ENCODE assay signal across 12 cellular contexts in genomic region chr16:54282923-54283734, GRCh38. TPM values are rescaled to one million over a fixed set of nuclear protein-coding genes. Genes with fewer than 3 reads are reported as not detected.
DNase-seq lines count a peak whose midpoint lies in the region; ATAC-seq and TF ChIP-seq lines count a peak whose summit lies in the region.
"Had no signal": no experiment of that assay in that cellular context is flagged by ENCODE, and none has a peak within 500 bp of the region (broad histone marks: within the 10 kb centered on the region; RNA-seq: fewer than 3 reads in every experiment).

No MANE protein-coding gene starts in this region.

- CTCF ChIA-PET in activated CD8-positive, alpha-beta memory T cell treated with anti-CD3 and anti-CD28 coated beads, Interleukin-2, amount 10 ng/mL, durations not matched to agents 7 days and 5 days (lab: Charles Lee): interaction anchor here (1.1 kb wide), 2 partner anchors 674 to 974 kb away, joined by 3 to 4 read pairs; no protein-coding TSS in a partner anchor

- peak overlapping the region; percentile 44 for H3K27ac Mint-ChIP-seq in activated CD8-positive, alpha-beta memory T cell treated with anti-CD3 and anti-CD28 coated beads, Interleukin-2, amount 10 ng/mL, durations not matched to agents 7 days and 5 days
- H3K27ac Mint-ChIP-seq: activated T-helper 17 cell treated with anti-CD3 and anti-CD28 coated beads, Interleukin-2, amount 50 U/mL, for 72 hours; memory B cell had no signal

- WGBS in prostate gland: 29% methylated on average over 37 of the region's 37 CpGs

- no peak for DNase-seq in activated CD8-positive, alpha-beta memory T cell treated with anti-CD3 and anti-CD28 coated beads, Interleukin-2, amount 10 ng/mL, durations not matched to agents 7 days and 5 days
- no peak for DNase-seq in activated CD8-positive, alpha-beta memory T cell treated with anti-CD3 and anti-CD28 coated beads, Interleukin-2, amount 50 U/mL, for 48 hours
- DNase-seq in NT2/D1 (ENCODE audit: low read depth, low spot score): no peak
- no peak for DNase-seq in fibroblast of the aortic adventitia (ENCODE audit: low read depth)
- DNase-seq in prostate gland (ENCODE audit: low spot score): no peak
- no peak for DNase-seq in DMS114 treated with DMSO at 0.1 percent for 48 hours (lab: John Stamatoyannopoulos, UW; ENCODE audit: unreplicated experiment)
- no peak for DNase-seq in superior temporal gyrus (ENCODE audit: extremely low spot score)
- no peak for DNase-seq in HuH-7 (ENCODE audit: low spot score)
- DNase-seq: NCI-H2081 treated with DMSO at 0.1 percent for 48 hours had no signal

- no peak for ATAC-seq in activated CD8-positive, alpha-beta memory T cell treated with anti-CD3 and anti-CD28 coated beads, Interleukin-2, amount 10 ng/mL, durations not matched to agents 7 days and 5 days

- H3K9me3 ChIP-seq in NT2/D1 (ENCODE audit: insufficient read depth, low read length) (no peaks in the 10 kb centered on the region), prostate gland (no peaks in the 10 kb centered on the region)
- H3K9me3 ChIP-seq: vagina had no signal

- H3K36me3 ChIP-seq in NT2/D1 (ENCODE audit: insufficient read depth, insufficient read length, low read length) (no peaks in the 10 kb centered on the region), prostate gland (peaks cover 0 to 6% of the 10 kb centered on the region in 2 donors)
- H3K36me3 ChIP-seq: vagina had no signal

- peaks cover 16% of the 10 kb centered on the region for H3K4me1 Mint-ChIP-seq in activated CD8-positive, alpha-beta memory T cell treated with anti-CD3 and anti-CD28 coated beads, Interleukin-2, amount 10 ng/mL, durations not matched to agents 7 days and 5 days

- peaks cover 77% of the 10 kb centered on the region for H3K27me3 Mint-ChIP-seq in activated CD8-positive, alpha-beta memory T cell treated with anti-CD3 and anti-CD28 coated beads, Interleukin-2, amount 10 ng/mL, durations not matched to agents 7 days and 5 days

- H3K27me3 ChIP-seq in NT2/D1 (ENCODE audit: insufficient read depth, insufficient read length): peaks cover 80% of the 10 kb centered on the region
- H3K27me3 ChIP-seq in prostate gland (replicated peaks; ENCODE audit: insufficient read depth): no peaks in the 10 kb centered on the region
- H3K27me3 ChIP-seq: vagina had no signal

- TF ChIP-seq CTCF in fibroblast of the aortic adventitia (IDR thresholded peaks at IDR 0.05; ENCODE audit: insufficient read depth, low read length): no peak
- TF ChIP-seq CTCF in prostate gland (IDR thresholded peaks at IDR 0.05): no peak

- intact Hi-C loops in prostate gland (cut with DNase I): loop anchor here (10.0 kb wide), 1 partner anchor 368 kb away; no protein-coding TSS in a partner anchor

- H3K4me3 Mint-ChIP-seq in activated CD8-positive, alpha-beta memory T cell treated with anti-CD3 and anti-CD28 coated beads, Interleukin-2, amount 10 ng/mL, durations not matched to agents 7 days and 5 days: no peak overlapping the region
- H3K4me3 Mint-ChIP-seq: memory B cell had no signal

- H3K4me3 ChIP-seq in NT2/D1 (ENCODE audit: insufficient read length, low read depth) (no peak overlapping the region), fibroblast of the aortic adventitia (ENCODE audit: low read depth, low read length) (peak overlapping the region; percentile 76), prostate gland (peak overlapping the region; percentile 54 to 87)

- H3K9me3 Mint-ChIP-seq in activated CD8-positive, alpha-beta memory T cell treated with anti-CD3 and anti-CD28 coated beads, Interleukin-2, amount 10 ng/mL, durations not matched to agents 7 days and 5 days (ENCODE audit: low read depth): no peaks in the 10 kb centered on the region
- H3K9me3 Mint-ChIP-seq: activated T-helper 17 cell treated with anti-CD3 and anti-CD28 coated beads, Interleukin-2, amount 50 U/mL, for 72 hours had no signal

- H3K9ac ChIP-seq in NT2/D1 (ENCODE audit: insufficient read length, low read depth): peak overlapping the region; percentile 64

- peaks cover 4% of the 10 kb centered on the region for H3K36me3 Mint-ChIP-seq in activated CD8-positive, alpha-beta memory T cell treated with anti-CD3 and anti-CD28 coated beads, Interleukin-2, amount 10 ng/mL, durations not matched to agents 7 days and 5 days

- H3K27ac ChIP-seq in prostate gland: peak overlapping the region; percentile 97 to 98
- H3K27ac ChIP-seq: vagina had no signal

- peaks cover 10% of the 10 kb centered on the region for H3K4me1 ChIP-seq in NT2/D1 (ENCODE audit: insufficient read depth, insufficient read length)
- H3K4me1 ChIP-seq in prostate gland (replicated peaks): no peaks in the 10 kb centered on the region

- no peak for TF ChIP-seq POLR2A in prostate gland (IDR thresholded peaks at IDR 0.05)

RNA-seq across cellular contexts. Expression of gene IRX3, which starts 3.5 kb away (rescaled TPM):
- under 1 TPM; 0.12 to 0.47 TPM for total RNA-seq in activated CD8-positive, alpha-beta memory T cell treated with anti-CD3 and anti-CD28 coated beads, Interleukin-2, amount 10 ng/mL, durations not matched to agents 7 days and 5 days
- total RNA-seq in fibroblast of the aortic adventitia (ENCODE audit: low replicate concordance) (0.09 and 1.8 TPM in 2 replicates), prostate gland (10 to 100 TPM; 33.2 to 95.1 TPM)
- total RNA-seq: activated T-helper 17 cell treated with anti-CD3 and anti-CD28 coated beads, Interleukin-2, amount 50 U/mL, for 72 hours had no signal

Comparison
In these comparisons a context has a peak if more than half of its experiments do, and no peak if none do; other contexts are left out.
1. RNA of gene IRX3, which starts 3.5 kb away (total RNA-seq): 33.2 to 95.1 TPM in prostate gland; 0.12 to 0.47 TPM in activated CD8-positive, alpha-beta memory T cell treated with anti-CD3 and anti-CD28 coated beads, Interleukin-2, amount 10 ng/mL, durations not matched to agents 7 days and 5 days and 0.09 to 1.8 TPM in fibroblast of the aortic adventitia; every median in the first group is over 10 times any median in the second.